In genomic region chr10:47461261-47461687, GRCh38 we compare ENCODE assay signal across 1 cellular context.
TF ChIP-seq lines count a peak whose summit lies in the region.

No MANE protein-coding gene starts in this region.

TF ChIP-seq in HepG2, 621 proteins besides CTCF, POLR2A, EP300 and RAD21 (continued from another document):
- TF ChIP-seq ZNF687 (CRISPR knock-in tag; IDR thresholded peaks at IDR 0.05): peak; percentile 40; the same call in 1 of the 2 replicates
- TF ChIP-seq PATZ1 (CRISPR knock-in tag; IDR thresholded peaks at IDR 0.05): 0 out of 2 replicates have a peak, but pooled peaks have one; percentile 14
- TF ChIP-seq ZBTB26 (CRISPR knock-in tag; IDR thresholded peaks at IDR 0.05; ENCODE audit: borderline replicate concordance): 0 out of 2 replicates have a peak, but pooled peaks have one; percentile 54
- TF ChIP-seq ZBTB7B (CRISPR knock-in tag; IDR thresholded peaks at IDR 0.05): 0 out of 2 replicates have a peak, but pooled peaks have one; percentile 39
